ENCODE assay signal across 27 cellular contexts in genomic region chr14:59389936-59390335, GRCh38.
"Had no signal": no experiment of that assay in that cellular context is flagged by ENCODE, and none has a peak within 500 bp of the region (broad histone marks: within the 10 kb centered on the region; RNA-seq: fewer than 3 reads in every experiment).

No MANE protein-coding gene starts in this region.

- H3K36me3 ChIP-seq: cardiac muscle cell, MG63, WERI-Rb-1 had no signal

- H3K9me3 ChIP-seq: MG63 had no signal

- ATAC-seq: activated CD8-positive, alpha-beta memory T cell treated with anti-CD3 and anti-CD28 coated beads, Interleukin-2, amount 10 ng/mL, durations not matched to agents 7 days and 5 days; activated naive CD8-positive, alpha-beta T cell treated with anti-CD3 and anti-CD28 coated beads, Interleukin-2, amount 50 U/mL, for 24 hours had no signal

- DNase-seq: activated CD4-positive, alpha-beta memory T cell treated with anti-CD3 and anti-CD28 coated beads, Interleukin-2, amount 10 ng/mL, durations not matched to agents 7 days and 5 days; activated CD4-positive, alpha-beta T cell treated with anti-CD3 and anti-CD28 coated beads for 1 hour; activated CD4-positive, alpha-beta T cell treated with anti-CD3 and anti-CD28 coated beads for 48 hours; activated CD4-positive, CD25-positive, alpha-beta regulatory T cell; activated CD8-positive, alpha-beta memory T cell treated with anti-CD3 and anti-CD28 coated beads for 24 hours; activated CD8-positive, alpha-beta memory T cell treated with anti-CD3 and anti-CD28 coated beads, Interleukin-2, amount 10 ng/mL, durations not matched to agents 7 days and 5 days; activated CD8-positive, alpha-beta memory T cell treated with anti-CD3 and anti-CD28 coated beads, Interleukin-2, amount 50 U/mL, for 48 hours; activated effector memory CD4-positive, alpha-beta T cell treated with Interleukin-2 at 50 U/mL for 16 hours; activated naive CD4-positive, alpha-beta T cell treated with anti-CD3 and anti-CD28 coated beads, Interleukin-2, amount 10 ng/mL, durations not matched to agents 7 days and 5 days; activated naive CD8-positive, alpha-beta T cell treated with anti-CD3 and anti-CD28 coated beads, Interleukin-2, amount 50 U/mL, for 24 hours; activated T-cell treated with anti-CD3 and anti-CD28 coated beads, Interleukin-2, amount 50 U/mL, for 48 hours; anterior cingulate cortex; Karpas-422; MG63; NCI-H1048; NCI-H1105 treated with DMSO at 0.1 percent for 48 hours; NCI-H1436; NCI-H1694; NCI-H1930; NCI-H2081 treated with DMSO at 0.1 percent for 48 hours; NCI-H510A; NCI-H526; NCI-H748 treated with DMSO at 0.1 percent for 48 hours; Right ventricle myocardium superior; T1000; WERI-Rb-1 had no signal

- H3K27ac ChIP-seq: cardiac muscle cell, WERI-Rb-1 had no signal

- H3K4me3 ChIP-seq: cardiac muscle cell, MG63 had no signal

- H3K27me3 ChIP-seq: cardiac muscle cell, MG63 had no signal
